ENCODE assay signal across 8 cellular contexts in the genomic region with DNA sequence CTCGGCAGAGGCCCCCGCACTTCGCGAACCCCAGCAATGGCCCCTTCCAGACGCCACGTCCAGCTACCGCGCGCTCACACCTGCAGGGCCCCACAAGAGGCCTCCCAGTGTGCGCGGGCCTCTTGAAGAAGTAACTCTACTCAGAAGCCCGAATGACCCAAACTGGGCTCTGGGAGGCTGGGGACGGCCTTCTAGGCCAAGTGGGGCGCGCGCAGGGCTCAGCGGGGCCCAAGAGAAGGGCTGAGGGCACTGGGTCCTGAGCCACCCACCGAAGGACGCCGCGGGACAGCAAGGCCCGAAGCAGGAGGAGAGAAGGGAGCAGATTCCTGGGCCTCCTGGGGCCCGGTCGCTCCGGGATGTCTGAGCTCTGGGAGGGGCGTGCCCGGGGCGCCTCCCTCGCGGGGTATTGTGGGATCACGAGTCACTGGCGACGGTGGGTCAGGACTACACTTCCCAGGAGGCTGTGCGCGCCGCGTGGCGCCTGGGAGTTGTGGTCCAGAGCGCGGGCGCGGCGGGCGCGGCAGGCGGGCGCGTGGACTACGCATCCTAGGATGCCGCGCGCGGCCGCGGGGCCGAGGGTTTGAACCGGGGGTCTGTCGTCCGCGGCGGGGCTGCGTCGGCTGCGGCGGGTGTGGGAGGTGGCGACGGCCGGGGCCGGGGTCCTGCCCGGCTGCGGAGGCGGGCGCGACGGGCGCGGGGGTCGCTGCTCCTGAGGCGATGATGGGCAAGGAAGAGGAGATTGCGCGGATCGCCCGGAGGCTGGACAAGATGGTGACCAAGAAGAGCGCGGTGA. TPM values are rescaled to one million over a fixed set of nuclear protein-coding genes. Genes with fewer than 3 reads are reported as not detected.
DNase-seq lines count a peak whose midpoint lies in the region; TF ChIP-seq lines count a peak whose summit lies in the region.

A gene (plus strand): TSS at position 603 of the 793 bp plus-strand sequence. CDS start 115 bp downstream, at position 718.

- peak within 1 kb of the TSS; percentile 98 for H3K4me2 ChIP-seq in SK-N-SH

- CTCF ChIA-PET in SK-N-SH (lab: Yijun Ruan, JAX): interaction anchor here (0.6 to 2.5 kb wide), 10 partner anchors 9 to 83 kb away, joined by 3 to 12 read pairs (median 6); a partner anchor contains a TSS

- H3F3A ChIP-seq in SK-N-SH (replicated peaks; ENCODE audit: insufficient read depth): peaks cover 4% of the 10 kb centered on the region

- H3K79me2 ChIP-seq in SK-N-SH (ENCODE audit: insufficient read depth): peaks cover 15% of the 10 kb centered on the region; the same call in 1 of the 2 replicates

- H3K27me3 ChIP-seq in SK-N-SH (ENCODE audit: insufficient read depth) (no peaks in the 10 kb centered on the region), suprapubic skin (no peaks in the 10 kb centered on the region)

- in situ Hi-C loops in G401 (cut with HindIII; ENCODE audit: low sequenced_read_pairs): no loop called here

- H3K4me3 ChIP-seq in HFF-Myc (replicated peaks; ENCODE audit: low read depth, low read length): peak within 1 kb of the TSS; percentile 69
- peak within 1 kb of the TSS; percentile 56 for H3K4me3 ChIP-seq in NB4 (ENCODE audit: low read depth, low read length)
- peak within 1 kb of the TSS; percentile 91 to 93 for H3K4me3 ChIP-seq in SK-N-SH (ENCODE audit: low read depth in 2 of 2, low read length in 1 of 2)
- H3K4me3 ChIP-seq in suprapubic skin: peak within 1 kb of the TSS; percentile 89

- no peaks in the 10 kb centered on the region for H3K36me3 ChIP-seq in SK-N-SH (replicated peaks in 1 of 2; ENCODE audit: control insufficient read depth in 1 of 2, insufficient read depth in 2 of 2, low read length in 1 of 2)
- no peaks in the 10 kb centered on the region for H3K36me3 ChIP-seq in suprapubic skin

- no peaks in the 10 kb centered on the region for H3K9me3 ChIP-seq in SK-N-SH
- H3K9me3 ChIP-seq in suprapubic skin: no peaks in the 10 kb centered on the region

- H3K9me2 ChIP-seq in SK-N-SH: no peaks in the 10 kb centered on the region

- H3K27ac ChIP-seq in SK-N-SH (ENCODE audit: low read depth in 2 of 2, low read length in 1 of 2) (peak within 1 kb of the TSS; percentile 64 to 83), suprapubic skin (peak within 1 kb of the TSS; percentile 76)

- H3K9ac ChIP-seq in SK-N-SH: peak within 1 kb of the TSS; percentile 90

- H3K4me1 ChIP-seq in SK-N-SH (ENCODE audit: control insufficient read depth in 1 of 2, insufficient read depth in 2 of 2, low read depth in 1 of 2, low read length in 1 of 2) (peaks cover 14 to 17% of the 10 kb centered on the region in 2 experiments; a peak in 2 of 4 replicates), suprapubic skin (peaks cover 42% of the 10 kb centered on the region)

- 6% methylated on average over 40 of the region's 85 CpGs for WGBS in SK-N-SH (ENCODE audit: low lambda C conversion rate)
- WGBS in suprapubic skin: under 1% methylated on average over 53 of the region's 85 CpGs

- peak within 1 kb of the TSS; percentile 85 for H2AFZ ChIP-seq in SK-N-SH (ENCODE audit: low read depth)

- TF ChIP-seq EP300 in SK-N-SH (IDR thresholded peaks at IDR 0.05; ENCODE audit: borderline replicate concordance in 1 of 2, low read depth in 1 of 2, low read length in 1 of 2) (no peak; a peak in 1 of 4 replicates), suprapubic skin (IDR thresholded peaks at IDR 0.05) (no peak)

- POLR2A ChIA-PET in SK-N-SH (lab: Yijun Ruan, JAX): interaction anchor here (0.5 to 1.5 kb wide), 10 partner anchors 8 to 198 kb away, joined by 3 to 7 read pairs (median 4); a partner anchor contains a TSS

- DNase-seq in G401 (ENCODE audit: low spot score) (peak; percentile 94), HFF-Myc (ENCODE audit: extremely low read depth, low read depth) (peak; percentile 83), NB4 (ENCODE audit: low read depth) (peak; percentile 96), SK-N-SH (peak; percentile 99), globus pallidus (ENCODE audit: low spot score) (peak; percentile 95), occipital lobe (lab: John Stamatoyannopoulos, UW) (peak; percentile 96), suprapubic skin (ENCODE audit: low spot score in 2 of 2) (peak; percentile 98)
- DNase-seq in activated naive CD4-positive, alpha-beta T cell treated with anti-CD3 and anti-CD28 coated beads, Interleukin-2, amount 50 U/mL, for 16 hours: peak; percentile 96

- H4K20me1 ChIP-seq in SK-N-SH (ENCODE audit: insufficient read depth): no peaks in the 10 kb centered on the region

- TF ChIP-seq POLR2A in NB4 (IDR thresholded peaks at IDR 0.05; ENCODE audit: extremely low read depth, insufficient read length) (peak; percentile 58), suprapubic skin (IDR thresholded peaks at IDR 0.05) (peak in 1 of 2 donors; percentile 43)

- TF ChIP-seq CTCF in HFF-Myc (IDR thresholded peaks at IDR 0.05; ENCODE audit: low read depth, low read length, missing control alignments): no peak
- TF ChIP-seq CTCF in NB4 (IDR thresholded peaks at IDR 0.05; ENCODE audit: low read depth, low read length): no peak
- no peak for TF ChIP-seq CTCF in SK-N-SH (IDR thresholded peaks at IDR 0.05)
- no peak for TF ChIP-seq CTCF in suprapubic skin (IDR thresholded peaks at IDR 0.05)

- TF ChIP-seq RAD21 in SK-N-SH (IDR thresholded peaks at IDR 0.05; ENCODE audit: low read length): no peak

TF ChIP-seq in SK-N-SH, 30 proteins besides CTCF, POLR2A, EP300 and RAD21 (continues in another document):
- TF ChIP-seq SIN3A (IDR thresholded peaks at IDR 0.05; ENCODE audit: borderline replicate concordance, low read depth, low read length) (peak; percentile 72; the same call in 1 of the 2 replicates), FOXJ3 (CRISPR knock-in tag; IDR thresholded peaks at IDR 0.05) (peak; percentile 47; the same call in 1 of the 2 replicates), TAF1 (IDR thresholded peaks at IDR 0.05; ENCODE audit: borderline replicate concordance, low read depth, low read length) (peak; percentile 47), TEAD4 (IDR thresholded peaks at IDR 0.05; ENCODE audit: borderline replicate concordance, insufficient read depth) (no peak), TCF12 (IDR thresholded peaks at IDR 0.05) (no peak), GABPA (IDR thresholded peaks at IDR 0.05; ENCODE audit: low read depth) (peak; percentile 57; the same call in 1 of the 2 replicates), MXI1 (IDR thresholded peaks at IDR 0.05; ENCODE audit: low read depth, low read length) (peak; percentile 36; the same call in 1 of the 2 replicates), POLR2AphosphoS5 (IDR thresholded peaks at IDR 0.05; ENCODE audit: low read depth, low read length) (peak; percentile 91), YY1 (IDR thresholded peaks at IDR 0.05; ENCODE audit: low read depth) (peak; percentile 49; the same call in 1 of the 2 replicates), MEF2A (IDR thresholded peaks at IDR 0.05; ENCODE audit: borderline replicate concordance, low read depth) (no peak), CHD2 (IDR thresholded peaks at IDR 0.05; ENCODE audit: low read length, partially characterized antibody) (peak; percentile 96), ELF1 (IDR thresholded peaks at IDR 0.05) (peak; percentile 34; the same call in 1 of the 2 replicates)
- TF ChIP-seq, protein P1, sequence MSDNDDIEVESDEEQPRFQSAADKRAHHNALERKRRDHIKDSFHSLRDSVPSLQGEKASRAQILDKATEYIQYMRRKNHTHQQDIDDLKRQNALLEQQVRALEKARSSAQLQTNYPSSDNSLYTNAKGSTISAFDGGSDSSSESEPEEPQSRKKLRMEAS (IDR thresholded peaks at IDR 0.05; ENCODE audit: low read depth): peak; percentile 79
- TF ChIP-seq, protein P2, sequence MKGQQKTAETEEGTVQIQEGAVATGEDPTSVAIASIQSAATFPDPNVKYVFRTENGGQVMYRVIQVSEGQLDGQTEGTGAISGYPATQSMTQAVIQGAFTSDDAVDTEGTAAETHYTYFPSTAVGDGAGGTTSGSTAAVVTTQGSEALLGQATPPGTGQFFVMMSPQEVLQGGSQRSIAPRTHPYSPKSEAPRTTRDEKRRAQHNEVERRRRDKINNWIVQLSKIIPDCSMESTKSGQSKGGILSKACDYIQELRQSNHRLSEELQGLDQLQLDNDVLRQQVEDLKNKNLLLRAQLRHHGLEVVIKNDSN (IDR thresholded peaks at IDR 0.05; ENCODE audit: borderline replicate concordance, low read depth): peak; percentile 46; the same call in 1 of the 2 replicates
- TF ChIP-seq, protein P3, sequence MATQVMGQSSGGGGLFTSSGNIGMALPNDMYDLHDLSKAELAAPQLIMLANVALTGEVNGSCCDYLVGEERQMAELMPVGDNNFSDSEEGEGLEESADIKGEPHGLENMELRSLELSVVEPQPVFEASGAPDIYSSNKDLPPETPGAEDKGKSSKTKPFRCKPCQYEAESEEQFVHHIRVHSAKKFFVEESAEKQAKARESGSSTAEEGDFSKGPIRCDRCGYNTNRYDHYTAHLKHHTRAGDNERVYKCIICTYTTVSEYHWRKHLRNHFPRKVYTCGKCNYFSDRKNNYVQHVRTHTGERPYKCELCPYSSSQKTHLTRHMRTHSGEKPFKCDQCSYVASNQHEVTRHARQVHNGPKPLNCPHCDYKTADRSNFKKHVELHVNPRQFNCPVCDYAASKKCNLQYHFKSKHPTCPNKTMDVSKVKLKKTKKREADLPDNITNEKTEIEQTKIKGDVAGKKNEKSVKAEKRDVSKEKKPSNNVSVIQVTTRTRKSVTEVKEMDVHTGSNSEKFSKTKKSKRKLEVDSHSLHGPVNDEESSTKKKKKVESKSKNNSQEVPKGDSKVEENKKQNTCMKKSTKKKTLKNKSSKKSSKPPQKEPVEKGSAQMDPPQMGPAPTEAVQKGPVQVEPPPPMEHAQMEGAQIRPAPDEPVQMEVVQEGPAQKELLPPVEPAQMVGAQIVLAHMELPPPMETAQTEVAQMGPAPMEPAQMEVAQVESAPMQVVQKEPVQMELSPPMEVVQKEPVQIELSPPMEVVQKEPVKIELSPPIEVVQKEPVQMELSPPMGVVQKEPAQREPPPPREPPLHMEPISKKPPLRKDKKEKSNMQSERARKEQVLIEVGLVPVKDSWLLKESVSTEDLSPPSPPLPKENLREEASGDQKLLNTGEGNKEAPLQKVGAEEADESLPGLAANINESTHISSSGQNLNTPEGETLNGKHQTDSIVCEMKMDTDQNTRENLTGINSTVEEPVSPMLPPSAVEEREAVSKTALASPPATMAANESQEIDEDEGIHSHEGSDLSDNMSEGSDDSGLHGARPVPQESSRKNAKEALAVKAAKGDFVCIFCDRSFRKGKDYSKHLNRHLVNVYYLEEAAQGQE (IDR thresholded peaks at IDR 0.05; ENCODE audit: low read depth, low read length): 0 out of 2 replicates have a peak, but pooled peaks have one; percentile 12

RNA-seq across cellular contexts. Expression of the gene that starts here (rescaled TPM):
- total RNA-seq in G401 (2014; rRNA removed; shearing (Covaris generic)): 29.2 and 44.0 TPM in 2 replicates
- 53.5 and 98.9 TPM in 2 replicates for polyA plus RNA-seq in SK-N-SH (2012; rRNA removed)
- 48.6 and 62.9 TPM in 2 replicates for polyA plus RNA-seq in SK-N-SH (2012; cell fraction: cytosol; rRNA removed)
- polyA plus RNA-seq in SK-N-SH (2012; cell fraction: nucleus; rRNA removed): 179 and 294 TPM in 2 replicates
- total RNA-seq in occipital lobe (36.0 TPM), suprapubic skin (10 to 100 TPM in 3 of 4 donors, 1 to 10 TPM in 1; 8.6 to 27.9 (median 13.2) TPM)

Comparison
In these comparisons a context has a peak if more than half of its experiments do, and no peak if none do; other contexts are left out.
1. Peak in every context shown above with its lines: DNase-seq, H3K4me3 ChIP-seq and H3K27ac ChIP-seq.